1 cellular context compared by ENCODE assay signal in the genomic region with DNA sequence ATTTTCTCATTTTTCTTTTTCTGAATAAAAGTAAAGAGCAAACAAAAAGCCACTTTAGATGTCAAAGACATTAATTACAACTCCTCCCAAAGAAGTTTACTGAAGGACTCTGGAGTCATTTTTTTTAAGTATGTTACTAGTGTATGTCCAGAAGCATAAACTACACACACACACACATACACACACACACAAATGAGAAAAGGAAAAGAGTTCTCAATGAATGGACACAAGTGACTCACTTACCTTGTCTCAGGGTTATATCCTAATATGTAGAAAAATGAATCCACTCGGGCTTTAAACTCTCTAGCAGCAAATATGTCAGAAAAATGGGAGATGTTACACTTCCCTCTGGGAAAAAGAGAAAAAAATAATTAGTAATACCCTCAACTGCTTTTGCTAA.
TF ChIP-seq lines count a peak whose summit lies in the region.

No MANE protein-coding gene starts in this region.

TF ChIP-seq in IMR-90, 13 proteins besides CTCF, POLR2A, EP300 and RAD21 (continued from another document):
- TF ChIP-seq MXI1 (IDR thresholded peaks at IDR 0.05; ENCODE audit: borderline replicate concordance, low read depth, low read length) (no peak), NFE2L2 (IDR thresholded peaks at IDR 0.05; ENCODE audit: low read depth, low read length) (no peak), CHD1 (IDR thresholded peaks at IDR 0.05; ENCODE audit: low read depth, low read length) (no peak)
- TF ChIP-seq, protein P1, sequence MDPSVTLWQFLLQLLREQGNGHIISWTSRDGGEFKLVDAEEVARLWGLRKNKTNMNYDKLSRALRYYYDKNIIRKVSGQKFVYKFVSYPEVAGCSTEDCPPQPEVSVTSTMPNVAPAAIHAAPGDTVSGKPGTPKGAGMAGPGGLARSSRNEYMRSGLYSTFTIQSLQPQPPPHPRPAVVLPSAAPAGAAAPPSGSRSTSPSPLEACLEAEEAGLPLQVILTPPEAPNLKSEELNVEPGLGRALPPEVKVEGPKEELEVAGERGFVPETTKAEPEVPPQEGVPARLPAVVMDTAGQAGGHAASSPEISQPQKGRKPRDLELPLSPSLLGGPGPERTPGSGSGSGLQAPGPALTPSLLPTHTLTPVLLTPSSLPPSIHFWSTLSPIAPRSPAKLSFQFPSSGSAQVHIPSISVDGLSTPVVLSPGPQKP (IDR thresholded peaks at IDR 0.05; ENCODE audit: borderline replicate concordance, low read depth, low read length) = no peak
